In the genomic region with DNA sequence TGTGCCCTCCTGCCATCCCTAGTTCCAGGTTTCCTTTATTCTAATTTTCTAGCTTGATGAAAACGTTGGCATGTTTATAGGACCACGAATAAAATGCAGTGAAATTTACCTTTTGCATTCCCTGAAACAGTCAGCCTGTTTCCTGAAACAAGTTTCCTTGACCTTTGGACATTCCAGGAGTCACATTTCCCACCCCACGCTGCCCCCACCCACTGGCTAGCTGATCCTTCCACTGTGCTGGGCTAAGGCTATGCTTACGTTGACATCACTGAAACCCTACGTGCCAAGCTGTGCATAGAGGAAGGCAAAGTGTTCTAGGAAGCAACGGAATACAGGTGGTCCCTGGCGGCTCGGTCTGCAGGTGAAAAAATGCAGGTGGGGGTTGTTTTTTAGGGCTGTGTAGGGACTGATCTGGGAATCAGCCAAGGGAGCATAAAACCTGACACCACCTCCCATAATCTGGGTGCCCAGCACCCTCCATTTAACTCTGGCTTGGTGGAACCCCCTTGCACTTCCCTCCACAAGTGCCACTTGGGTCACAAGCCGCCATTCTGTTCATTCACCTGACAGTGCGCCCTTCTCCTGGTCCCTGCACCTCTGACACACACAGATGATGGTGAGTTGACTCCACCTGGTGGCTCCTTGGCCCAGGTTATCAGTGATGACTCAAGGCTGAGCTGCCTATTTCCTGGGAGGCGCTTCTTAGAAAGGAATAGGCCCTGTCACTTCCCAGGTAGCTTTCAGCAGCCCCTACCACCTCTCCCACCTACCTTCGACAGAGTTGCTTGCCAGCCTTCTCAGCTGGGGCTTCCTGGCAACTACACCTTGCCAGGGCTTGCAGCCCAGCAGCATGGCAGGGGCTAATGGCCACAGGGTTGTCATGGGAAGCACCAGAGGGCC, we compare ENCODE assay signal across 8 cellular contexts.
DNase-seq lines count a peak whose midpoint lies in the region; ATAC-seq and TF ChIP-seq lines count a peak whose summit lies in the region.

No MANE protein-coding gene starts in this region.

- H2AFZ ChIP-seq in OCI-LY7 (ENCODE audit: low read length), result no peak overlapping the region

- ATAC-seq in HG02642 (IDR thresholded peaks at IDR 0.05; ENCODE audit: poor library complexity, unreplicated experiment), result peak; percentile 52
- peak; percentile 88 for ATAC-seq in esophagus mucosa
- peak; percentile 73 for ATAC-seq in stimulated activated effector memory CD8-positive, alpha-beta T cell treated with anti-CD3 and anti-CD28 coated beads, Interleukin-12 subunit alpha, Interleukin-12 subunit beta, amount 100 ng/mL, for 72 hours
- no peak for ATAC-seq in HG03469 (IDR thresholded peaks at IDR 0.05; ENCODE audit: unreplicated experiment)

- DNase-seq in DMS153 (lab: John Stamatoyannopoulos, UW) (peak; percentile 36), DMS153 treated with DMSO at 0.1 percent for 48 hours (lab: John Stamatoyannopoulos, UW; ENCODE audit: unreplicated experiment) (no peak), OCI-LY7 (ENCODE audit: low spot score) (peak; percentile 58), UCSD-AML1 (lab: John Stamatoyannopoulos, UW; ENCODE audit: unreplicated experiment) (no peak)
- DNase-seq in stimulated activated effector memory CD8-positive, alpha-beta T cell treated with anti-CD3 and anti-CD28 coated beads, Interleukin-12 subunit alpha, Interleukin-12 subunit beta, amount 100 ng/mL, for 72 hours (ENCODE audit: low spot score in 2 of 2), result no peak

- peak; percentile 65 for TF ChIP-seq CTCF in OCI-LY7 (conservative IDR thresholded peaks at IDR 0.05; ENCODE audit: low read length)

- no peak overlapping the region for H3K4me2 ChIP-seq in OCI-LY7 (ENCODE audit: low read length)

- BruUV-seq in OCI-LY7 (replicated peaks; lab: Mats Ljungman, UMichigan), result no TSS peak

- no peak overlapping the region for H3K4me3 Mint-ChIP-seq in stimulated activated effector memory CD8-positive, alpha-beta T cell treated with anti-CD3 and anti-CD28 coated beads, Interleukin-12 subunit alpha, Interleukin-12 subunit beta, amount 100 ng/mL, for 72 hours

- no peaks in the 10 kb centered on the region for H3K9me3 Mint-ChIP-seq in stimulated activated effector memory CD8-positive, alpha-beta T cell treated with anti-CD3 and anti-CD28 coated beads, Interleukin-12 subunit alpha, Interleukin-12 subunit beta, amount 100 ng/mL, for 72 hours

- H4K20me1 ChIP-seq in OCI-LY7 (ENCODE audit: insufficient read depth, low read length), result no peaks in the 10 kb centered on the region

- no peaks in the 10 kb centered on the region for H3K36me3 ChIP-seq in OCI-LY7 (ENCODE audit: insufficient read depth, low read length)

- H3K36me3 Mint-ChIP-seq in stimulated activated effector memory CD8-positive, alpha-beta T cell treated with anti-CD3 and anti-CD28 coated beads, Interleukin-12 subunit alpha, Interleukin-12 subunit beta, amount 100 ng/mL, for 72 hours, result no peaks in the 10 kb centered on the region

- no peaks in the 10 kb centered on the region for H3K79me2 ChIP-seq in OCI-LY7 (ENCODE audit: insufficient read depth, low read depth, low read length)

- CTCF ChIA-PET in OCI-LY7 (lab: Charles Lee; ENCODE audit: unreplicated experiment), result no interaction called here

- peaks cover 14% of the 10 kb centered on the region for H3K4me1 Mint-ChIP-seq in stimulated activated effector memory CD8-positive, alpha-beta T cell treated with anti-CD3 and anti-CD28 coated beads, Interleukin-12 subunit alpha, Interleukin-12 subunit beta, amount 100 ng/mL, for 72 hours

- peaks cover 6% of the 10 kb centered on the region for H3K4me1 ChIP-seq in OCI-LY7 (ENCODE audit: insufficient read depth, low read length, poor library complexity, severe bottlenecking)

- H3K9me3 ChIP-seq in OCI-LY7 (ENCODE audit: low read length), result no peaks in the 10 kb centered on the region

- no peak overlapping the region for H3K27ac Mint-ChIP-seq in stimulated activated effector memory CD8-positive, alpha-beta T cell treated with anti-CD3 and anti-CD28 coated beads, Interleukin-12 subunit alpha, Interleukin-12 subunit beta, amount 100 ng/mL, for 72 hours

- POLR2A ChIA-PET in OCI-LY7 (lab: Charles Lee), result no interaction called here

- intact Hi-C loops in OCI-LY7 (cut with micrococcal nuclease; ENCODE audit: unreplicated experiment), result loop anchor here (1.0 to 10.0 kb wide), 3 partner anchors 106 to 292 kb away; no protein-coding TSS in a partner anchor

- H3K27ac ChIP-seq in OCI-LY7 (ENCODE audit: low read depth, low read length, poor library complexity, severe bottlenecking), result no peak overlapping the region

- no peaks in the 10 kb centered on the region for H3K9me2 ChIP-seq in OCI-LY7 (ENCODE audit: insufficient read depth, low read length)

- H3K4me3 ChIP-seq in OCI-LY7 (ENCODE audit: low read depth, low read length, poor library complexity, severe bottlenecking), result no peak overlapping the region

Comparison
In these comparisons a context has a peak if more than half of its experiments do, and no peak if none do; other contexts are left out.
1. DNase-seq: peak in DMS153 (single experiment) and OCI-LY7 (single experiment); none in DMS153 treated with DMSO at 0.1 percent for 48 hours (single experiment), stimulated activated effector memory CD8-positive, alpha-beta T cell treated with anti-CD3 and anti-CD28 coated beads, Interleukin-12 subunit alpha, Interleukin-12 subunit beta, amount 100 ng/mL, for 72 hours (0 of 2) and UCSD-AML1 (single experiment).